Comparison of ENCODE assay signal across 1 cellular context in the genomic region with DNA sequence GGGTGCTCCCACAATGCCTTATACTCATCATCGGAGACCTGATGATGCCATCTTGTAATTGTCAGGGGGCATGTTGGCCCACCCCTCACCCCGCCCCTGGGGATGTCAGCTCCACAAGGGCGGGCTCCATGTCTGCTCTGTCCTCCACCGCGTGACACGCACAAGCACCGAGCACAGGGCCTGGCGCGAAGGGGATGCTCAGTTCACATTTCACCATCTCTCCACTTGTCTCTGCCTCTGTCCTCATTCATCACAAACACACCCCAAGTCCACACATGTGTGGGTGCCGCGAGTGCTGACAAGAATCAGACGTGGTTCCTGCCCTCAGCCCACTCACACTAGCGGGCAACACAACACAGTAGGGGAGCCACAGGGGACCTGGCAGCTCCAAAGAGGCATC.
TF ChIP-seq lines count a peak whose summit lies in the region.

No MANE protein-coding gene starts in this region.

TF ChIP-seq in HepG2, 621 proteins besides CTCF, POLR2A, EP300 and RAD21 (continued from another document and continues in another):
- TF ChIP-seq, protein P1, sequence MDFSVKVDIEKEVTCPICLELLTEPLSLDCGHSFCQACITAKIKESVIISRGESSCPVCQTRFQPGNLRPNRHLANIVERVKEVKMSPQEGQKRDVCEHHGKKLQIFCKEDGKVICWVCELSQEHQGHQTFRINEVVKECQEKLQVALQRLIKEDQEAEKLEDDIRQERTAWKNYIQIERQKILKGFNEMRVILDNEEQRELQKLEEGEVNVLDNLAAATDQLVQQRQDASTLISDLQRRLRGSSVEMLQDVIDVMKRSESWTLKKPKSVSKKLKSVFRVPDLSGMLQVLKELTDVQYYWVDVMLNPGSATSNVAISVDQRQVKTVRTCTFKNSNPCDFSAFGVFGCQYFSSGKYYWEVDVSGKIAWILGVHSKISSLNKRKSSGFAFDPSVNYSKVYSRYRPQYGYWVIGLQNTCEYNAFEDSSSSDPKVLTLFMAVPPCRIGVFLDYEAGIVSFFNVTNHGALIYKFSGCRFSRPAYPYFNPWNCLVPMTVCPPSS (IDR thresholded peaks at IDR 0.05), result no peak
- TF ChIP-seq TARDBP (CRISPR knock-in tag; IDR thresholded peaks at IDR 0.05) (no peak), ZNF382 (CRISPR knock-in tag; IDR thresholded peaks at IDR 0.05; ENCODE audit: borderline replicate concordance) (no peak), CBFB (CRISPR knock-in tag; IDR thresholded peaks at IDR 0.05) (no peak), RBFOX2 (IDR thresholded peaks at IDR 0.05; ENCODE audit: low read depth, low read length) (no peak), U2AF2 (IDR thresholded peaks at IDR 0.05; ENCODE audit: low read depth, low read length) (no peak), ATF7 (IDR thresholded peaks at IDR 0.05) (no peak), ATF7 (CRISPR knock-in tag; IDR thresholded peaks at IDR 0.05) (no peak), ZNF263 (CRISPR knock-in tag; IDR thresholded peaks at IDR 0.05) (peak; percentile 42; the same call in 1 of the 2 replicates), ZNF558 (CRISPR knock-in tag; IDR thresholded peaks at IDR 0.05; ENCODE audit: borderline replicate concordance) (no peak), ZC3H4 (CRISPR knock-in tag; IDR thresholded peaks at IDR 0.05; ENCODE audit: borderline replicate concordance) (no peak), ZNF737 (CRISPR knock-in tag; IDR thresholded peaks at IDR 0.05; ENCODE audit: borderline replicate concordance) (no peak), FOXA3 (CRISPR knock-in tag; IDR thresholded peaks at IDR 0.05) (no peak), MED13 (CRISPR knock-in tag; IDR thresholded peaks at IDR 0.05) (no peak), ZSCAN21 (CRISPR knock-in tag; IDR thresholded peaks at IDR 0.05; ENCODE audit: borderline replicate concordance) (0 out of 2 replicates have a peak, but pooled peaks have one; percentile 36), ZNF768 (CRISPR knock-in tag; IDR thresholded peaks at IDR 0.05) (peak; percentile 33; the same call in 1 of the 2 replicates), HOXA9 (CRISPR knock-in tag; IDR thresholded peaks at IDR 0.05; ENCODE audit: borderline replicate concordance) (no peak), ZNF749 (CRISPR knock-in tag; IDR thresholded peaks at IDR 0.05; ENCODE audit: borderline replicate concordance) (no peak), ZNF83 (CRISPR knock-in tag; IDR thresholded peaks at IDR 0.05; ENCODE audit: borderline replicate concordance) (no peak), MYC (CRISPR knock-in tag; IDR thresholded peaks at IDR 0.05; ENCODE audit: borderline replicate concordance) (peak; percentile 34; the same call in 1 of the 2 replicates), STAT5B (CRISPR knock-in tag; IDR thresholded peaks at IDR 0.05) (no peak), PHB2 (IDR thresholded peaks at IDR 0.05; ENCODE audit: partially characterized antibody) (no peak), CHD4 (IDR thresholded peaks at IDR 0.05; ENCODE audit: borderline replicate concordance, low read length) (no peak), KMT2A (CRISPR knock-in tag; IDR thresholded peaks at IDR 0.05) (no peak), RFXANK (CRISPR knock-in tag; IDR thresholded peaks at IDR 0.05) (no peak), ZNF343 (CRISPR knock-in tag; IDR thresholded peaks at IDR 0.05) (no peak), FOSL2 (CRISPR knock-in tag; IDR thresholded peaks at IDR 0.05) (no peak), KAT2B (IDR thresholded peaks at IDR 0.05; ENCODE audit: borderline replicate concordance, low read depth, low read length) (no peak), ZNF205 (CRISPR knock-in tag; IDR thresholded peaks at IDR 0.05) (no peak), HOXA7 (CRISPR knock-in tag; IDR thresholded peaks at IDR 0.05) (no peak), FOXK2 (IDR thresholded peaks at IDR 0.05) (no peak), BCL6 (CRISPR knock-in tag; IDR thresholded peaks at IDR 0.05) (no peak), NKX3-1 (CRISPR knock-in tag; IDR thresholded peaks at IDR 0.05) (no peak), ZNF451 (CRISPR knock-in tag; IDR thresholded peaks at IDR 0.05) (no peak)
- TF ChIP-seq, protein P2, sequence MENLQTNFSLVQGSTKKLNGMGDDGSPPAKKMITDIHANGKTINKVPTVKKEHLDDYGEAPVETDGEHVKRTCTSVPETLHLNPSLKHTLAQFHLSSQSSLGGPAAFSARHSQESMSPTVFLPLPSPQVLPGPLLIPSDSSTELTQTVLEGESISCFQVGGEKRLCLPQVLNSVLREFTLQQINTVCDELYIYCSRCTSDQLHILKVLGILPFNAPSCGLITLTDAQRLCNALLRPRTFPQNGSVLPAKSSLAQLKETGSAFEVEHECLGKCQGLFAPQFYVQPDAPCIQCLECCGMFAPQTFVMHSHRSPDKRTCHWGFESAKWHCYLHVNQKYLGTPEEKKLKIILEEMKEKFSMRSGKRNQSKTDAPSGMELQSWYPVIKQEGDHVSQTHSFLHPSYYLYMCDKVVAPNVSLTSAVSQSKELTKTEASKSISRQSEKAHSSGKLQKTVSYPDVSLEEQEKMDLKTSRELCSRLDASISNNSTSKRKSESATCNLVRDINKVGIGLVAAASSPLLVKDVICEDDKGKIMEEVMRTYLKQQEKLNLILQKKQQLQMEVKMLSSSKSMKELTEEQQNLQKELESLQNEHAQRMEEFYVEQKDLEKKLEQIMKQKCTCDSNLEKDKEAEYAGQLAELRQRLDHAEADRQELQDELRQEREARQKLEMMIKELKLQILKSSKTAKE (CRISPR knock-in tag; IDR thresholded peaks at IDR 0.05; ENCODE audit: borderline replicate concordance), result no peak
- TF ChIP-seq, protein P3, sequence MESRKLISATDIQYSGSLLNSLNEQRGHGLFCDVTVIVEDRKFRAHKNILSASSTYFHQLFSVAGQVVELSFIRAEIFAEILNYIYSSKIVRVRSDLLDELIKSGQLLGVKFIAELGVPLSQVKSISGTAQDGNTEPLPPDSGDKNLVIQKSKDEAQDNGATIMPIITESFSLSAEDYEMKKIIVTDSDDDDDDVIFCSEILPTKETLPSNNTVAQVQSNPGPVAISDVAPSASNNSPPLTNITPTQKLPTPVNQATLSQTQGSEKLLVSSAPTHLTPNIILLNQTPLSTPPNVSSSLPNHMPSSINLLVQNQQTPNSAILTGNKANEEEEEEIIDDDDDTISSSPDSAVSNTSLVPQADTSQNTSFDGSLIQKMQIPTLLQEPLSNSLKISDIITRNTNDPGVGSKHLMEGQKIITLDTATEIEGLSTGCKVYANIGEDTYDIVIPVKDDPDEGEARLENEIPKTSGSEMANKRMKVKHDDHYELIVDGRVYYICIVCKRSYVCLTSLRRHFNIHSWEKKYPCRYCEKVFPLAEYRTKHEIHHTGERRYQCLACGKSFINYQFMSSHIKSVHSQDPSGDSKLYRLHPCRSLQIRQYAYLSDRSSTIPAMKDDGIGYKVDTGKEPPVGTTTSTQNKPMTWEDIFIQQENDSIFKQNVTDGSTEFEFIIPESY (CRISPR knock-in tag; IDR thresholded peaks at IDR 0.05), result peak; percentile 71; the same call in 1 of the 2 replicates
- TF ChIP-seq, protein P4, sequence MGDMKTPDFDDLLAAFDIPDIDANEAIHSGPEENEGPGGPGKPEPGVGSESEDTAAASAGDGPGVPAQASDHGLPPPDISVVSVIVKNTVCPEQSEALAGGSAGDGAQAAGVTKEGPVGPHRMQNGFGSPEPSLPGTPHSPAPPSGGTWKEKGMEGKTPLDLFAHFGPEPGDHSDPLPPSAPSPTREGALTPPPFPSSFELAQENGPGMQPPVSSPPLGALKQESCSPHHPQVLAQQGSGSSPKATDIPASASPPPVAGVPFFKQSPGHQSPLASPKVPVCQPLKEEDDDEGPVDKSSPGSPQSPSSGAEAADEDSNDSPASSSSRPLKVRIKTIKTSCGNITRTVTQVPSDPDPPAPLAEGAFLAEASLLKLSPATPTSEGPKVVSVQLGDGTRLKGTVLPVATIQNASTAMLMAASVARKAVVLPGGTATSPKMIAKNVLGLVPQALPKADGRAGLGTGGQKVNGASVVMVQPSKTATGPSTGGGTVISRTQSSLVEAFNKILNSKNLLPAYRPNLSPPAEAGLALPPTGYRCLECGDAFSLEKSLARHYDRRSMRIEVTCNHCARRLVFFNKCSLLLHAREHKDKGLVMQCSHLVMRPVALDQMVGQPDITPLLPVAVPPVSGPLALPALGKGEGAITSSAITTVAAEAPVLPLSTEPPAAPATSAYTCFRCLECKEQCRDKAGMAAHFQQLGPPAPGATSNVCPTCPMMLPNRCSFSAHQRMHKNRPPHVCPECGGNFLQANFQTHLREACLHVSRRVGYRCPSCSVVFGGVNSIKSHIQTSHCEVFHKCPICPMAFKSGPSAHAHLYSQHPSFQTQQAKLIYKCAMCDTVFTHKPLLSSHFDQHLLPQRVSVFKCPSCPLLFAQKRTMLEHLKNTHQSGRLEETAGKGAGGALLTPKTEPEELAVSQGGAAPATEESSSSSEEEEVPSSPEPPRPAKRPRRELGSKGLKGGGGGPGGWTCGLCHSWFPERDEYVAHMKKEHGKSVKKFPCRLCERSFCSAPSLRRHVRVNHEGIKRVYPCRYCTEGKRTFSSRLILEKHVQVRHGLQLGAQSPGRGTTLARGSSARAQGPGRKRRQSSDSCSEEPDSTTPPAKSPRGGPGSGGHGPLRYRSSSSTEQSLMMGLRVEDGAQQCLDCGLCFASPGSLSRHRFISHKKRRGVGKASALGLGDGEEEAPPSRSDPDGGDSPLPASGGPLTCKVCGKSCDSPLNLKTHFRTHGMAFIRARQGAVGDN (CRISPR knock-in tag; IDR thresholded peaks at IDR 0.05), result peak; percentile 23; the same call in 1 of the 2 replicates
- TF ChIP-seq, protein P5, sequence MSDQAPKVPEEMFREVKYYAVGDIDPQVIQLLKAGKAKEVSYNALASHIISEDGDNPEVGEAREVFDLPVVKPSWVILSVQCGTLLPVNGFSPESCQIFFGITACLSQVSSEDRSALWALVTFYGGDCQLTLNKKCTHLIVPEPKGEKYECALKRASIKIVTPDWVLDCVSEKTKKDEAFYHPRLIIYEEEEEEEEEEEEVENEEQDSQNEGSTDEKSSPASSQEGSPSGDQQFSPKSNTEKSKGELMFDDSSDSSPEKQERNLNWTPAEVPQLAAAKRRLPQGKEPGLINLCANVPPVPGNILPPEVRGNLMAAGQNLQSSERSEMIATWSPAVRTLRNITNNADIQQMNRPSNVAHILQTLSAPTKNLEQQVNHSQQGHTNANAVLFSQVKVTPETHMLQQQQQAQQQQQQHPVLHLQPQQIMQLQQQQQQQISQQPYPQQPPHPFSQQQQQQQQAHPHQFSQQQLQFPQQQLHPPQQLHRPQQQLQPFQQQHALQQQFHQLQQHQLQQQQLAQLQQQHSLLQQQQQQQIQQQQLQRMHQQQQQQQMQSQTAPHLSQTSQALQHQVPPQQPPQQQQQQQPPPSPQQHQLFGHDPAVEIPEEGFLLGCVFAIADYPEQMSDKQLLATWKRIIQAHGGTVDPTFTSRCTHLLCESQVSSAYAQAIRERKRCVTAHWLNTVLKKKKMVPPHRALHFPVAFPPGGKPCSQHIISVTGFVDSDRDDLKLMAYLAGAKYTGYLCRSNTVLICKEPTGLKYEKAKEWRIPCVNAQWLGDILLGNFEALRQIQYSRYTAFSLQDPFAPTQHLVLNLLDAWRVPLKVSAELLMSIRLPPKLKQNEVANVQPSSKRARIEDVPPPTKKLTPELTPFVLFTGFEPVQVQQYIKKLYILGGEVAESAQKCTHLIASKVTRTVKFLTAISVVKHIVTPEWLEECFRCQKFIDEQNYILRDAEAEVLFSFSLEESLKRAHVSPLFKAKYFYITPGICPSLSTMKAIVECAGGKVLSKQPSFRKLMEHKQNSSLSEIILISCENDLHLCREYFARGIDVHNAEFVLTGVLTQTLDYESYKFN (CRISPR knock-in tag; conservative IDR thresholded peaks at IDR 0.05), result no peak
- TF ChIP-seq, protein P6, sequence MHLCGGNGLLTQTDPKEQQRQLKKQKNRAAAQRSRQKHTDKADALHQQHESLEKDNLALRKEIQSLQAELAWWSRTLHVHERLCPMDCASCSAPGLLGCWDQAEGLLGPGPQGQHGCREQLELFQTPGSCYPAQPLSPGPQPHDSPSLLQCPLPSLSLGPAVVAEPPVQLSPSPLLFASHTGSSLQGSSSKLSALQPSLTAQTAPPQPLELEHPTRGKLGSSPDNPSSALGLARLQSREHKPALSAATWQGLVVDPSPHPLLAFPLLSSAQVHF (CRISPR knock-in tag; IDR thresholded peaks at IDR 0.05), result no peak
- TF ChIP-seq, protein P7, sequence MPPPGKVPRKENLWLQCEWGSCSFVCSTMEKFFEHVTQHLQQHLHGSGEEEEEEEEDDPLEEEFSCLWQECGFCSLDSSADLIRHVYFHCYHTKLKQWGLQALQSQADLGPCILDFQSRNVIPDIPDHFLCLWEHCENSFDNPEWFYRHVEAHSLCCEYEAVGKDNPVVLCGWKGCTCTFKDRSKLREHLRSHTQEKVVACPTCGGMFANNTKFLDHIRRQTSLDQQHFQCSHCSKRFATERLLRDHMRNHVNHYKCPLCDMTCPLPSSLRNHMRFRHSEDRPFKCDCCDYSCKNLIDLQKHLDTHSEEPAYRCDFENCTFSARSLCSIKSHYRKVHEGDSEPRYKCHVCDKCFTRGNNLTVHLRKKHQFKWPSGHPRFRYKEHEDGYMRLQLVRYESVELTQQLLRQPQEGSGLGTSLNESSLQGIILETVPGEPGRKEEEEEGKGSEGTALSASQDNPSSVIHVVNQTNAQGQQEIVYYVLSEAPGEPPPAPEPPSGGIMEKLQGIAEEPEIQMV (CRISPR knock-in tag; IDR thresholded peaks at IDR 0.05; ENCODE audit: low read depth), result no peak
- TF ChIP-seq, protein P8, sequence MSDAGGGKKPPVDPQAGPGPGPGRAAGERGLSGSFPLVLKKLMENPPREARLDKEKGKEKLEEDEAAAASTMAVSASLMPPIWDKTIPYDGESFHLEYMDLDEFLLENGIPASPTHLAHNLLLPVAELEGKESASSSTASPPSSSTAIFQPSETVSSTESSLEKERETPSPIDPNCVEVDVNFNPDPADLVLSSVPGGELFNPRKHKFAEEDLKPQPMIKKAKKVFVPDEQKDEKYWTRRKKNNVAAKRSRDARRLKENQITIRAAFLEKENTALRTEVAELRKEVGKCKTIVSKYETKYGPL (CRISPR knock-in tag; IDR thresholded peaks at IDR 0.05), result no peak
- TF ChIP-seq, protein P9, sequence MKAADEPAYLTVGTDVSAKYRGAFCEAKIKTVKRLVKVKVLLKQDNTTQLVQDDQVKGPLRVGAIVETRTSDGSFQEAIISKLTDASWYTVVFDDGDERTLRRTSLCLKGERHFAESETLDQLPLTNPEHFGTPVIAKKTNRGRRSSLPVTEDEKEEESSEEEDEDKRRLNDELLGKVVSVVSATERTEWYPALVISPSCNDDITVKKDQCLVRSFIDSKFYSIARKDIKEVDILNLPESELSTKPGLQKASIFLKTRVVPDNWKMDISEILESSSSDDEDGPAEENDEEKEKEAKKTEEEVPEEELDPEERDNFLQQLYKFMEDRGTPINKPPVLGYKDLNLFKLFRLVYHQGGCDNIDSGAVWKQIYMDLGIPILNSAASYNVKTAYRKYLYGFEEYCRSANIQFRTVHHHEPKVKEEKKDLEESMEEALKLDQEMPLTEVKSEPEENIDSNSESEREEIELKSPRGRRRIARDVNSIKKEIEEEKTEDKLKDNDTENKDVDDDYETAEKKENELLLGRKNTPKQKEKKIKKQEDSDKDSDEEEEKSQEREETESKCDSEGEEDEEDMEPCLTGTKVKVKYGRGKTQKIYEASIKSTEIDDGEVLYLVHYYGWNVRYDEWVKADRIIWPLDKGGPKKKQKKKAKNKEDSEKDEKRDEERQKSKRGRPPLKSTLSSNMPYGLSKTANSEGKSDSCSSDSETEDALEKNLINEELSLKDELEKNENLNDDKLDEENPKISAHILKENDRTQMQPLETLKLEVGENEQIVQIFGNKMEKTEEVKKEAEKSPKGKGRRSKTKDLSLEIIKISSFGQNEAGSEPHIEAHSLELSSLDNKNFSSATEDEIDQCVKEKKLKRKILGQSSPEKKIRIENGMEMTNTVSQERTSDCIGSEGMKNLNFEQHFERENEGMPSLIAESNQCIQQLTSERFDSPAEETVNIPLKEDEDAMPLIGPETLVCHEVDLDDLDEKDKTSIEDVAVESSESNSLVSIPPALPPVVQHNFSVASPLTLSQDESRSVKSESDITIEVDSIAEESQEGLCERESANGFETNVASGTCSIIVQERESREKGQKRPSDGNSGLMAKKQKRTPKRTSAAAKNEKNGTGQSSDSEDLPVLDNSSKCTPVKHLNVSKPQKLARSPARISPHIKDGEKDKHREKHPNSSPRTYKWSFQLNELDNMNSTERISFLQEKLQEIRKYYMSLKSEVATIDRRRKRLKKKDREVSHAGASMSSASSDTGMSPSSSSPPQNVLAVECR (CRISPR knock-in tag; IDR thresholded peaks at IDR 0.05; ENCODE audit: borderline replicate concordance), result 0 out of 2 replicates have a peak, but pooled peaks have one; percentile 15
